12 cellular contexts compared by ENCODE assay signal in genomic region chr10:80485410-80486135, GRCh38. TPM values are rescaled to one million over a fixed set of nuclear protein-coding genes. Genes with fewer than 3 reads are reported as not detected.
DNase-seq lines count a peak whose midpoint lies in the region; ATAC-seq, FAIRE-seq and TF ChIP-seq lines count a peak whose summit lies in the region.
"Had no signal": no experiment of that assay in that cellular context is flagged by ENCODE, and none has a peak within 500 bp of the region (broad histone marks: within the 10 kb centered on the region; RNA-seq: fewer than 3 reads in every experiment).

No MANE protein-coding gene starts in this region.

- peak overlapping the region; percentile 78 for H3K27ac Mint-ChIP-seq in CD4-positive, alpha-beta T cell
- H3K27ac Mint-ChIP-seq in endodermal cell (peak overlapping the region; percentile 87), neural crest cell (ENCODE audit: unreplicated experiment) (peak overlapping the region; percentile 96)
- H3K27ac Mint-ChIP-seq: memory B cell had no signal

- peak overlapping the region; percentile 56 for H3K4me3 Mint-ChIP-seq in CD4-positive, alpha-beta T cell
- H3K4me3 Mint-ChIP-seq in endodermal cell (no peak overlapping the region), neural crest cell (peak overlapping the region; percentile 57)
- H3K4me3 Mint-ChIP-seq: memory B cell had no signal

- H3K4me3 ChIP-seq in SJSA1 = no peak overlapping the region
- H3K4me3 ChIP-seq in endodermal cell (ENCODE audit: low read length) = no peak overlapping the region
- H3K4me3 ChIP-seq: testis had no signal

- H3K9me3 ChIP-seq in CD4-positive, alpha-beta T cell (ENCODE audit: control insufficient read depth, low read length) = no peaks in the 10 kb centered on the region
- H3K9me3 ChIP-seq in SJSA1 (replicated peaks) (no peaks in the 10 kb centered on the region), endodermal cell (ENCODE audit: control insufficient read depth, low read length) (no peaks in the 10 kb centered on the region)
- H3K9me3 ChIP-seq: testis had no signal

- intact Hi-C loops in CD4-positive, alpha-beta T cell (cut with DNase I, micrococcal nuclease) = loop anchor here (2.0 to 10.0 kb wide), 5 partner anchors 15 to 281 kb away; partner anchors contain the start of gene ANXA11 (in 1 of the 2)

- CTCF ChIA-PET in CD4-positive, alpha-beta T cell (lab: Charles Lee) = interaction anchor here (0.9 to 7.3 kb wide), 6 partner anchors 18 to 107 kb away, joined by 3 to 55 read pairs (median 4); no protein-coding TSS in a partner anchor

- no peak overlapping the region for H3K9ac ChIP-seq in endodermal cell (ENCODE audit: extremely low read depth, low read length, poor library complexity, severe bottlenecking)

- 90 to 94% methylated on average over 7 to 13 of the region's 14 CpGs for WGBS in endodermal cell (ENCODE audit: insufficient coverage in 1 of 2, insufficient read length in 1 of 2), 2 experiments

- no peak for TF ChIP-seq CTCF in CD4-positive, alpha-beta T cell (IDR thresholded peaks at IDR 0.05)
- TF ChIP-seq CTCF in endodermal cell (conservative IDR thresholded peaks at IDR 0.05) (no peak), neural crest cell (conservative IDR thresholded peaks at IDR 0.05) (no peak)

- H3K4me1 Mint-ChIP-seq in CD4-positive, alpha-beta T cell (ENCODE audit: low read depth) = peaks cover 100% of the 10 kb centered on the region
- peaks cover 40% of the 10 kb centered on the region for H3K4me1 Mint-ChIP-seq in endodermal cell
- H3K4me1 Mint-ChIP-seq in neural crest cell = peaks cover 63% of the 10 kb centered on the region

- no peaks in the 10 kb centered on the region for H3K27me3 Mint-ChIP-seq in CD4-positive, alpha-beta T cell
- H3K27me3 Mint-ChIP-seq in endodermal cell (ENCODE audit: insufficient read depth) (no peaks in the 10 kb centered on the region), neural crest cell (ENCODE audit: low read depth) (no peaks in the 10 kb centered on the region)
- H3K27me3 Mint-ChIP-seq: memory B cell had no signal

- H3K27me3 ChIP-seq in CD4-positive, alpha-beta T cell (ENCODE audit: control insufficient read depth, insufficient read depth, low read length) = no peaks in the 10 kb centered on the region
- H3K27me3 ChIP-seq in SJSA1 (replicated peaks) = no peaks in the 10 kb centered on the region
- H3K27me3 ChIP-seq in endodermal cell (ENCODE audit: control insufficient read depth, insufficient read depth, low read length, poor library complexity, severe bottlenecking) = no peaks in the 10 kb centered on the region
- H3K27me3 ChIP-seq: testis had no signal

- H3K4me1 ChIP-seq in SJSA1 (replicated peaks) = peaks cover 42% of the 10 kb centered on the region
- H3K4me1 ChIP-seq in endodermal cell (ENCODE audit: control insufficient read depth, insufficient read depth, low read length) = peaks cover 6% of the 10 kb centered on the region

- POLR2A ChIA-PET in CD4-positive, alpha-beta T cell (lab: Charles Lee) = interaction anchor here (1.2 to 11.8 kb wide), 8 partner anchors 8 to 107 kb away, joined by 3 to 420 read pairs (median 13); partner anchors contain the start of gene TSPAN14

- no peaks in the 10 kb centered on the region for H3K9me3 Mint-ChIP-seq in CD4-positive, alpha-beta T cell
- H3K9me3 Mint-ChIP-seq in endodermal cell (no peaks in the 10 kb centered on the region), neural crest cell (no peaks in the 10 kb centered on the region)
- H3K9me3 Mint-ChIP-seq: memory B cell had no signal

- H3K27ac ChIP-seq in CD4-positive, alpha-beta T cell (ENCODE audit: low read depth, low read length) = peak overlapping the region; percentile 84
- peak overlapping the region; percentile 88 for H3K27ac ChIP-seq in SJSA1
- H3K27ac ChIP-seq in endodermal cell (ENCODE audit: low read depth, low read length) = no peak overlapping the region

- peaks cover 73% of the 10 kb centered on the region for H3K36me3 Mint-ChIP-seq in CD4-positive, alpha-beta T cell (ENCODE audit: low read depth)
- H3K36me3 Mint-ChIP-seq in endodermal cell (ENCODE audit: low read depth) (peaks cover 27% of the 10 kb centered on the region), neural crest cell (ENCODE audit: low read depth) (peaks cover 14% of the 10 kb centered on the region)

- DNase-seq in CD4-positive, alpha-beta T cell = no peak
- no peak for DNase-seq in SJSA1 (ENCODE audit: low read depth in 1 of 2, low spot score in 2 of 2)
- no peak for DNase-seq in endodermal cell
- DNase-seq in neural crest cell (ENCODE audit: low read depth, low spot score) = no peak
- DNase-seq in RCC 7860 (ENCODE audit: low spot score) = no peak
- DNase-seq in anterior cingulate cortex (lab: John Stamatoyannopoulos, UW) = no peak
- DNase-seq: NCI-H526 treated with DMSO at 0.1 percent for 48 hours, testis had no signal

- H3K36me3 ChIP-seq in SJSA1 = peaks cover 36% of the 10 kb centered on the region
- peaks cover 29% of the 10 kb centered on the region for H3K36me3 ChIP-seq in endodermal cell (ENCODE audit: control insufficient read depth, insufficient read depth, low read length)

- no peak for ATAC-seq in CD4-positive, alpha-beta T cell (ENCODE audit: poor library complexity)
- no peak for ATAC-seq in HG03039 (IDR thresholded peaks at IDR 0.05; ENCODE audit: unreplicated experiment)
- ATAC-seq in SK-N-SH treated with all-trans-retinoic acid at 6 μM for 48 hours = no peak

- FAIRE-seq in RCC 7860 (lab: Jason Lieb, UNC) = no peak
- FAIRE-seq: D721Med had no signal

TF ChIP-seq in SK-N-SH treated with all-trans-retinoic acid at 6 μM for 48 hours, 23 proteins besides CTCF, POLR2A, EP300 and RAD21 (continues in another document):
- no peak for TF ChIP-seq BACH2 (CRISPR knock-in tag; IDR thresholded peaks at IDR 0.05; ENCODE audit: borderline replicate concordance)
- TF ChIP-seq TOX (CRISPR knock-in tag; IDR thresholded peaks at IDR 0.05; ENCODE audit: borderline replicate concordance) = no peak
- no peak for TF ChIP-seq ESRRG (CRISPR knock-in tag; IDR thresholded peaks at IDR 0.05)
- no peak for TF ChIP-seq PPARA (CRISPR knock-in tag; IDR thresholded peaks at IDR 0.05; ENCODE audit: borderline replicate concordance)
- TF ChIP-seq TCF4 (CRISPR knock-in tag; IDR thresholded peaks at IDR 0.05; ENCODE audit: borderline replicate concordance) = no peak
- no peak for TF ChIP-seq OSR1 (CRISPR knock-in tag; IDR thresholded peaks at IDR 0.05)
- no peak for TF ChIP-seq ARNTL (CRISPR knock-in tag; IDR thresholded peaks at IDR 0.05; ENCODE audit: borderline replicate concordance, low read depth)
- TF ChIP-seq CREB5 (CRISPR knock-in tag; IDR thresholded peaks at IDR 0.05; ENCODE audit: low read depth) = no peak
- TF ChIP-seq ZNF565 (CRISPR knock-in tag; conservative IDR thresholded peaks at IDR 0.05; ENCODE audit: low read depth) = no peak
- TF ChIP-seq GLIS3 (CRISPR knock-in tag; IDR thresholded peaks at IDR 0.05) = no peak
- TF ChIP-seq CSRNP3 (CRISPR knock-in tag; IDR thresholded peaks at IDR 0.05) = no peak
- TF ChIP-seq ZC3H10 (CRISPR knock-in tag; IDR thresholded peaks at IDR 0.05) = no peak
- no peak for TF ChIP-seq PATZ1 (CRISPR knock-in tag; IDR thresholded peaks at IDR 0.05; ENCODE audit: borderline replicate concordance)

RNA-seq across cellular contexts. Expression of gene TSPAN14, which starts 31.5 kb away (rescaled TPM):
- total RNA-seq in CD4-positive, alpha-beta T cell = 100 to 1,000 TPM; 167 to 168 TPM
- 60.8 and 65.8 TPM in 2 replicates for total RNA-seq in SJSA1 (2014; rRNA removed; shearing (Covaris generic))
- total RNA-seq in endodermal cell = 100 to 1,000 TPM; 121 to 123 TPM
- polyA plus RNA-seq in endodermal cell (2013, experiment 1 of 2) = 142 TPM
- 127 TPM for polyA plus RNA-seq in endodermal cell (2013, experiment 2 of 2)
- 140 and 144 TPM in 2 replicates for total RNA-seq in neural crest cell

RNA-seq across cellular contexts. Expression of gene SH2D4B, which starts 52.1 kb away (rescaled TPM):
- under 1 TPM; 0.16 to 0.31 TPM for total RNA-seq in CD4-positive, alpha-beta T cell
- 0.08 TPM in 1 of 2 replicates, not detected in the other for total RNA-seq in SJSA1 (2014; rRNA removed; shearing (Covaris generic))
- total RNA-seq in endodermal cell (under 1 TPM in 1 of 2 donors, not detected in 1; 0.13 TPM), neural crest cell (0.09 and 0.16 TPM in 2 replicates)
- polyA plus RNA-seq in endodermal cell (2013, experiment 1 of 2) = not detected
- polyA plus RNA-seq in endodermal cell (2013, experiment 2 of 2) = 0.33 TPM
